8 cellular contexts compared by ENCODE assay signal in the genomic region with DNA sequence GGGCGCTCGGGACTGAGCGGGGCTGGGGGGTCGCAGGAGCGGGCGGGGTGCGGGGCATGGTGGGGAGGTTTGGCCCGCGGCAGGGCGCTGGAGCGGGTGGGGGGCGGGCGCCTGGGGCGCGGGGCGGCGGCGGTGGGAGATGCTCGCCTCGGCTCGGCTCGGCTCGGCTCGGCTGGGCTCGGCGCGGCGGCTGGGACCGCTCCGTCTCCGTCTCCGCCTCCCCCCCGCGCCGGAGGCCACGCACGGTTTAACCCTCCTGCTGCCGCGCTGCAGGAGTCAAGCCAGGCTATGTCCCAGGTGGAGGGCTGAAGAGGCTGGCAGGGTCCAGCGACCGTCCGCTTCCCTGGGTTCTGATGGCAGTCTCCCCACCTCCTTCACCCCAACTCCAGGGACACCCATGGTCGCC. TPM values are rescaled to one million over a fixed set of nuclear protein-coding genes. Genes with fewer than 3 reads are reported as not detected.
DNase-seq lines count a peak whose midpoint lies in the region; ATAC-seq and TF ChIP-seq lines count a peak whose summit lies in the region.

PIANP (minus strand) TSS at position 170 of the 406 bp plus-strand sequence. CDS start 2,754 bp downstream, outside the sequence.

- intact Hi-C loops in activated CD4-positive, alpha-beta T cell treated with anti-CD3 and anti-CD28 coated beads for 36 hours (cut with DNase I, micrococcal nuclease): no loop called here
- intact Hi-C loops in lower leg skin (cut with DNase I; ENCODE audit: low total_unique reads): no loop called here

- peaks cover 10% of the 10 kb centered on the region for H3K4me1 Mint-ChIP-seq in activated CD4-positive, alpha-beta T cell treated with anti-CD3 and anti-CD28 coated beads for 36 hours
- H3K4me1 Mint-ChIP-seq in chondrocyte (ENCODE audit: low read depth): peaks cover 24% of the 10 kb centered on the region
- H3K4me1 Mint-ChIP-seq in stimulated activated effector memory CD8-positive, alpha-beta T cell treated with anti-CD3 and anti-CD28 coated beads, Interleukin-12 subunit alpha, Interleukin-12 subunit beta, amount 100 ng/mL, for 72 hours: peaks cover 20% of the 10 kb centered on the region

- peak within 1 kb of the TSS; percentile 58 for H3K4me3 Mint-ChIP-seq in activated CD4-positive, alpha-beta T cell treated with anti-CD3 and anti-CD28 coated beads for 36 hours
- peak within 1 kb of the TSS; percentile 77 for H3K4me3 Mint-ChIP-seq in chondrocyte (ENCODE audit: unreplicated experiment)
- H3K4me3 Mint-ChIP-seq in stimulated activated effector memory CD8-positive, alpha-beta T cell treated with anti-CD3 and anti-CD28 coated beads, Interleukin-12 subunit alpha, Interleukin-12 subunit beta, amount 100 ng/mL, for 72 hours: peak within 1 kb of the TSS; percentile 74

- DNase-seq in DMS79 treated with DMSO at 0.1 percent for 48 hours (lab: John Stamatoyannopoulos, UW) (peak; percentile 20), DMS79 (lab: John Stamatoyannopoulos, UW) (no peak), chondrocyte (ENCODE audit: low spot score) (no peak), lower leg skin (ENCODE audit: low spot score in 2 of 2) (peak in 1 of 2 donors; percentile 89), NCI-H2029 (lab: John Stamatoyannopoulos, UW) (no peak)
- peak; percentile 72 for DNase-seq in activated CD4-positive, alpha-beta T cell treated with anti-CD3 and anti-CD28 coated beads for 36 hours
- DNase-seq in stimulated activated effector memory CD8-positive, alpha-beta T cell treated with anti-CD3 and anti-CD28 coated beads, Interleukin-12 subunit alpha, Interleukin-12 subunit beta, amount 100 ng/mL, for 72 hours (ENCODE audit: low spot score in 2 of 2): peak in 1 of 2 donors; percentile 27

- TF ChIP-seq POLR2A in lower leg skin (IDR thresholded peaks at IDR 0.05): no peak

- H3K27me3 Mint-ChIP-seq in activated CD4-positive, alpha-beta T cell treated with anti-CD3 and anti-CD28 coated beads for 36 hours: peaks cover 47% of the 10 kb centered on the region
- H3K27me3 Mint-ChIP-seq in chondrocyte (ENCODE audit: low read depth): peaks cover 24% of the 10 kb centered on the region

- H3K27ac Mint-ChIP-seq in activated CD4-positive, alpha-beta T cell treated with anti-CD3 and anti-CD28 coated beads for 36 hours: no peak within 1 kb of the TSS
- peak within 1 kb of the TSS; percentile 22 for H3K27ac Mint-ChIP-seq in chondrocyte (ENCODE audit: unreplicated experiment)
- peak within 1 kb of the TSS; percentile 15 for H3K27ac Mint-ChIP-seq in stimulated activated effector memory CD8-positive, alpha-beta T cell treated with anti-CD3 and anti-CD28 coated beads, Interleukin-12 subunit alpha, Interleukin-12 subunit beta, amount 100 ng/mL, for 72 hours

- peak; percentile 82 for ATAC-seq in activated CD4-positive, alpha-beta T cell treated with anti-CD3 and anti-CD28 coated beads for 36 hours
- peak; percentile 83 for ATAC-seq in stimulated activated effector memory CD8-positive, alpha-beta T cell treated with anti-CD3 and anti-CD28 coated beads, Interleukin-12 subunit alpha, Interleukin-12 subunit beta, amount 100 ng/mL, for 72 hours
- ATAC-seq in HG03571 (IDR thresholded peaks at IDR 0.05; ENCODE audit: unreplicated experiment): no peak

- TF ChIP-seq CTCF in chondrocyte (IDR thresholded peaks at IDR 0.05) (no peak), lower leg skin (IDR thresholded peaks at IDR 0.05) (no peak)

- peak within 1 kb of the TSS; percentile 10 for H3K4me3 ChIP-seq in lower leg skin (ENCODE audit: low read depth, poor library complexity, severe bottlenecking)

- no peaks in the 10 kb centered on the region for H3K36me3 Mint-ChIP-seq in activated CD4-positive, alpha-beta T cell treated with anti-CD3 and anti-CD28 coated beads for 36 hours (ENCODE audit: low read depth)
- no peaks in the 10 kb centered on the region for H3K36me3 Mint-ChIP-seq in chondrocyte (ENCODE audit: low read depth)
- H3K36me3 Mint-ChIP-seq in stimulated activated effector memory CD8-positive, alpha-beta T cell treated with anti-CD3 and anti-CD28 coated beads, Interleukin-12 subunit alpha, Interleukin-12 subunit beta, amount 100 ng/mL, for 72 hours: no peaks in the 10 kb centered on the region

- POLR2A ChIA-PET in activated CD4-positive, alpha-beta T cell treated with anti-CD3 and anti-CD28 coated beads for 36 hours (lab: Charles Lee): interaction anchor here (0.6 kb wide), 1 partner anchor 84 kb away, joined by 3 read pairs; no protein-coding TSS in a partner anchor

- H3K9me3 Mint-ChIP-seq in activated CD4-positive, alpha-beta T cell treated with anti-CD3 and anti-CD28 coated beads for 36 hours (ENCODE audit: low read depth): no peaks in the 10 kb centered on the region
- no peaks in the 10 kb centered on the region for H3K9me3 Mint-ChIP-seq in chondrocyte (ENCODE audit: low read depth)
- H3K9me3 Mint-ChIP-seq in stimulated activated effector memory CD8-positive, alpha-beta T cell treated with anti-CD3 and anti-CD28 coated beads, Interleukin-12 subunit alpha, Interleukin-12 subunit beta, amount 100 ng/mL, for 72 hours: no peaks in the 10 kb centered on the region

- 0% methylated on average over 1 to 4 of the region's 43 CpGs for WGBS in lower leg skin, 2 donors

- CTCF ChIA-PET in activated CD4-positive, alpha-beta T cell treated with anti-CD3 and anti-CD28 coated beads for 36 hours (lab: Charles Lee): no interaction called here

RNA-seq across cellular contexts. Expression of gene PIANP, which starts in this region (rescaled TPM):
- under 1 TPM; 0.32 to 0.93 TPM for total RNA-seq in activated CD4-positive, alpha-beta T cell treated with anti-CD3 and anti-CD28 coated beads for 36 hours
- total RNA-seq in chondrocyte: 3.2 to 9.3 TPM (median 4.4 TPM) in 3 replicates
- not detected for total RNA-seq in lower leg skin

Comparison
In these comparisons a context has a peak if more than half of its experiments do, and no peak if none do; other contexts are left out.
1. Peak in DNase-seq and ATAC-seq in activated CD4-positive, alpha-beta T cell treated with anti-CD3 and anti-CD28 coated beads for 36 hours; RNA of the gene not detected or under 1 TPM.